1 cellular context compared by ENCODE assay signal in the genomic region with DNA sequence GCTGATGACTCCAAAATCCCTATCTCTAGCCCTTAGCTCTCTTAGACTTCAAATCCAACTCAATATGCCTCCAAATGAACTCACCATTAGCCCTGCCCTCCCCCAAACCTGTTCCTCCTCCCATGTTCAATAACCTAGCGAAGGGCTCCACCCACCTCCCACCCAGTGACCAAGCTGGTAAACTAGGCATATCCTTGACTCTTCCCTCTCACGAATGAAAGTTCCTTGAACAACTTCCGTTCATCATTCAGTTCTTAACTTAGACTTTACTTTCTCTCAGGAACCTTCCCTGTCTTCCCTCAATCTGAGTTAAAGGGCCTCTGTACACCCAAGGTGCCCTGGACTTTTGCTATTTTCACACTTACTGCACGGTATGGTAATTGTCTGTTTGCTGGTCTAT.
TF ChIP-seq lines count a peak whose summit lies in the region.

No MANE protein-coding gene starts in this region.

TF ChIP-seq in H1, 55 proteins besides CTCF, POLR2A, EP300 and RAD21:
- TF ChIP-seq BCL11A (IDR thresholded peaks at IDR 0.05; ENCODE audit: low read depth in 2 of 2, low read length in 2 of 2): no peak
- TF ChIP-seq GTF2F1 (IDR thresholded peaks at IDR 0.05; ENCODE audit: borderline replicate concordance, low read depth, low read length): no peak
- TF ChIP-seq KDM1A (IDR thresholded peaks at IDR 0.05; ENCODE audit: borderline replicate concordance, low read length): no peak
- TF ChIP-seq, protein P1, sequence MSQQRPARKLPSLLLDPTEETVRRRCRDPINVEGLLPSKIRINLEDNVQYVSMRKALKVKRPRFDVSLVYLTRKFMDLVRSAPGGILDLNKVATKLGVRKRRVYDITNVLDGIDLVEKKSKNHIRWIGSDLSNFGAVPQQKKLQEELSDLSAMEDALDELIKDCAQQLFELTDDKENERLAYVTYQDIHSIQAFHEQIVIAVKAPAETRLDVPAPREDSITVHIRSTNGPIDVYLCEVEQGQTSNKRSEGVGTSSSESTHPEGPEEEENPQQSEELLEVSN (IDR thresholded peaks at IDR 0.05): no peak
- TF ChIP-seq, protein P2, sequence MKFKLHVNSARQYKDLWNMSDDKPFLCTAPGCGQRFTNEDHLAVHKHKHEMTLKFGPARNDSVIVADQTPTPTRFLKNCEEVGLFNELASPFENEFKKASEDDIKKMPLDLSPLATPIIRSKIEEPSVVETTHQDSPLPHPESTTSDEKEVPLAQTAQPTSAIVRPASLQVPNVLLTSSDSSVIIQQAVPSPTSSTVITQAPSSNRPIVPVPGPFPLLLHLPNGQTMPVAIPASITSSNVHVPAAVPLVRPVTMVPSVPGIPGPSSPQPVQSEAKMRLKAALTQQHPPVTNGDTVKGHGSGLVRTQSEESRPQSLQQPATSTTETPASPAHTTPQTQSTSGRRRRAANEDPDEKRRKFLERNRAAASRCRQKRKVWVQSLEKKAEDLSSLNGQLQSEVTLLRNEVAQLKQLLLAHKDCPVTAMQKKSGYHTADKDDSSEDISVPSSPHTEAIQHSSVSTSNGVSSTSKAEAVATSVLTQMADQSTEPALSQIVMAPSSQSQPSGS (IDR thresholded peaks at IDR 0.05; ENCODE audit: low read length): no peak
- TF ChIP-seq SUZ12 (IDR thresholded peaks at IDR 0.05; ENCODE audit: low read length): no peak
- no peak for TF ChIP-seq TEAD4 (IDR thresholded peaks at IDR 0.05; ENCODE audit: low read depth, low read length)
- TF ChIP-seq EZH2 (IDR thresholded peaks at IDR 0.05; ENCODE audit: low read depth, low read length, severe bottlenecking): no peak
- TF ChIP-seq SP4 (IDR thresholded peaks at IDR 0.05; ENCODE audit: low read length): no peak
